ENCODE assay signal across 1 cellular context in the genomic region with DNA sequence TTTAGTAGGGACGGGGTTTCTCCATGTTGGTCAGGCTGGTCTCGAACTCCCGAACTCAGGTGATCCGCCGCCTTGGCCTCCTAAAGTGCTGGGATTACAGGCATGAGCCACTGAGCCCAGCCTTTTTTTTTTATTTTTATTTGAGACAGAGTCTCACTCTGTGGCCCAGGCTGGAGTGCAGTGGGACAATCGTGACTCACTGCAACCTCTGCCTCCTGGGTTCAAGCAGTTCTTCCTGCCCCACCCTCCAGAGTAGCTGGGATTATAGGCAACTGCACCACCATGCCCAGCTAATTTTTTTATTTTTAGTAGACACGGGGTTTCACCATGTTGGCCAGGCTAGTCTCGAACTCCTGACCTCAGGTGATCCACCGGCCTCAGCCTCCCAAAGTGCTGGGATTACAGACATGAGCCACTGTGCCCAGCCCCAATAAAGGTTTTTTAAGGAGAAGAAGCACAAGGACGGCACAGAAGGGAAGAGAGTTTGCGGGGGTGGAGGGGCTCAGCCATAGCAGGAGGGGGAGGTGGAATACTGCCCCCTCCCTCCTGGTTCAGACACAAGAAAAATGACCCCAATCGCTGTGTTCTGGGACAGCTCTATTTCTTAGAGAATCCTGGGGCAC.
TF ChIP-seq lines count a peak whose summit lies in the region.
"Not testable (repeated sequence)": the region's sequence is repeated elsewhere in the genome, so short reads cannot be mapped to it uniquely, and the experiment has no call there.

No MANE protein-coding gene starts in this region.

TF ChIP-seq in K562, 482 proteins besides CTCF, POLR2A, EP300 and RAD21:
- TF ChIP-seq TEAD4 (IDR thresholded peaks at IDR 0.05; ENCODE audit: low read length), result 0 out of 2 replicates have a peak, but pooled peaks have one; percentile 0
- TF ChIP-seq TEAD4 (CRISPR knock-in tag; IDR thresholded peaks at IDR 0.05; ENCODE audit: borderline replicate concordance), result not testable (repeated sequence)
- TF ChIP-seq ZNF121 (CRISPR knock-in tag; conservative IDR thresholded peaks at IDR 0.05), result 0 out of 2 replicates have a peak, but pooled peaks have one; percentile 16
- peak; percentile 28; the same call in 1 of the 2 replicates for TF ChIP-seq BCOR (IDR thresholded peaks at IDR 0.05)
- TF ChIP-seq, protein P1, sequence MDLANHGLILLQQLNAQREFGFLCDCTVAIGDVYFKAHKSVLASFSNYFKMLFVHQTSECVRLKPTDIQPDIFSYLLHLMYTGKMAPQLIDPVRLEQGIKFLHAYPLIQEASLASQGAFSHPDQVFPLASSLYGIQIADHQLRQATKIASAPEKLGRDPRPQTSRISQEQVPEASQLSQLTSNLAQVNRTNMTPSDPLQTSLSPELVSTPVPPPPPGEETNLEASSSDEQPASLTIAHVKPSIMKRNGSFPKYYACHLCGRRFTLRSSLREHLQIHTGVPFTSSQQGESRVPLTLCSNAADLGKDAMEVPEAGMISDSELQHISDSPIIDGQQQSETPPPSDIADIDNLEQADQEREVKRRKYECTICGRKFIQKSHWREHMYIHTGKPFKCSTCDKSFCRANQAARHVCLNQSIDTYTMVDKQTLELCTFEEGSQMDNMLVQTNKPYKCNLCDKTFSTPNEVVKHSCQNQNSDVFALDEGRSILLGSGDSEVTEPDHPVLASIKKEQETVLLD (IDR thresholded peaks at IDR 0.05), result 0 out of 2 replicates have a peak, but pooled peaks have one; percentile 17
- TF ChIP-seq EGR1 (conservative IDR thresholded peaks at IDR 0.05), result peak; percentile 85
- TF ChIP-seq ZBTB7A (IDR thresholded peaks at IDR 0.05; ENCODE audit: borderline replicate concordance, control insufficient read depth, low read depth, low read length), result peak; percentile 45; the same call in 1 of the 2 replicates
